Comparison of ENCODE assay signal across 8 cellular contexts in the genomic region with DNA sequence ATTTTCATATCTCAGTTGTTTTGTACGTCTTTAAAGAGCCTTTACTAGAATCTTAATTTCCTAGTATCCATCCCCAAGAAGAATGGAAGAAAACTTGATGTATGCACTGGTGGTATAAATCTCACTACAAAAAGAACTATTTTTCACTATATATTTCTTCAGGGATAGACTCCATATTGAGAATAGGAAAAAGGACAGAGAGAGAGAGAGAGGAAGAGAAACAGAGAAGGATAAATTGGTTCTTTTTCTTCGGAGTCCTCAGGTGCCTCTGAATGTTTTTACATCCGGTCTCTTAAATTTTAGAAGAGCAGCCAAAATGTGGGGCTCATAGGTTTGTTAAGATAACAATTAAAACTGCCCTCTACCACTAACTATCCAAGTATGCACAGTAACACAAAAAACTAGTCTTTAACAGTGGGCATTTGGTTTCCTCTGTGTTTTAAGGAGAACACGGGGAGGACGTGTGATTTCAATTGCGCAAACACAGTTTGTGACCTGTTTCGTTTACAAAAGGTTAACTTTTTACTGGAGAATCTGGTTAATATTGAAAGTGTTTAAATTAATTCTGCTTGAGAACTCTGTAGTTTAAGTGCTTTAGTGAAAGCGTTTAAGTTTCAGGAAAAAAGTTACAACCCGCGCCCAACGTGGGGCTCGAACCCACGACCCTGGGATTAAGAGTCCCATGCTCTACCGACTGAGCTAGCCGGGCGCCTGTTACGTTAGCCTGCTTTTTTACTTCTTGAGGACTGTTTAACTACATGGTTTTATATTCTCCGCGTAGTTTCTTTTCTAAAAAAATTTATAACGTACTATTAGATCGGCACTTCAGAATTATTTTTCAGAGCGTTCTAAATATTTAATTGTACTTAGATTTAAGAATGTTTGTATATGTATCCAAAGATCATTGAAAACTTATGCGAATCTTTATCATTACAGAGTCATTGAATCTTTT. TPM values are rescaled to one million over a fixed set of nuclear protein-coding genes. Genes with fewer than 3 reads are reported as not detected.
DNase-seq lines count a peak whose midpoint lies in the region; ATAC-seq, FAIRE-seq and TF ChIP-seq lines count a peak whose summit lies in the region.

No MANE protein-coding gene starts in this region.

- ATAC-seq in HG02610 (IDR thresholded peaks at IDR 0.05; ENCODE audit: unreplicated experiment), result peak; percentile 26

- H4K8ac ChIP-seq in H1 (ENCODE audit: extremely low read depth, insufficient read depth, low read length), result no peak overlapping the region
- H4K8ac ChIP-seq in mesenchymal stem cell (ENCODE audit: low read length), result no peak overlapping the region

- H3K27ac ChIP-seq in H1 (ENCODE audit: low read depth, low read length) (no peak overlapping the region), mesenchymal stem cell (ENCODE audit: low read length, poor library complexity, severe bottlenecking) (peak overlapping the region; percentile 50)

- H3K18ac ChIP-seq in H1 (ENCODE audit: extremely low read depth, low read length) (no peak overlapping the region; the same call in 1 of the 2 replicates), mesenchymal stem cell (ENCODE audit: low read depth in 1 of 2, low read length in 2 of 2) (no peak overlapping the region)

- no peaks in the 10 kb centered on the region for H4K20me1 ChIP-seq in H1 (replicated peaks in 1 of 2; ENCODE audit: control insufficient read depth in 1 of 2, insufficient read depth in 2 of 2, low read length in 2 of 2)

- H3K36me3 ChIP-seq in H1 (ENCODE audit: control insufficient read depth in 2 of 4, insufficient read depth in 4 of 4, low read length in 3 of 4) (no peaks in the 10 kb centered on the region), mesenchymal stem cell (ENCODE audit: control insufficient read depth in 1 of 2, insufficient read depth in 2 of 2, low read depth in 1 of 2, low read length in 2 of 2) (peaks cover 3 to 18% of the 10 kb centered on the region in 2 experiments)

- H3K4ac ChIP-seq in H1 (replicated peaks; ENCODE audit: insufficient read length, low read depth, low read length) (no peak overlapping the region), mesenchymal stem cell (ENCODE audit: low read depth in 1 of 2, low read length in 2 of 2) (no peak overlapping the region)

- H3K27me3 ChIP-seq in H1 (replicated peaks in 1 of 4; ENCODE audit: control insufficient read depth in 3 of 4, extremely low read depth in 1 of 4, insufficient read depth in 3 of 4, low read length in 3 of 4) (no peaks in the 10 kb centered on the region), mesenchymal stem cell (ENCODE audit: control insufficient read depth in 1 of 2, insufficient read depth in 1 of 2, low read length in 2 of 2) (no peaks in the 10 kb centered on the region)

- H3K4me3 ChIP-seq in H1 (ENCODE audit: extremely low read depth in 1 of 4, insufficient read depth in 2 of 4, low read depth in 3 of 4, low read length in 4 of 4) (peak overlapping the region; percentile 86 to 97 (median 94)), mesenchymal stem cell (ENCODE audit: insufficient read depth in 1 of 2, low read depth in 1 of 2, low read length in 2 of 2) (peak overlapping the region in 1 of 2 experiments; percentile 88)

- no peak for TF ChIP-seq CTCF in H1 (IDR thresholded peaks at IDR 0.05; ENCODE audit: control extremely low read depth in 1 of 3, insufficient read depth in 1 of 3, low read depth in 1 of 3, low read length in 3 of 3)

- H2BK12ac ChIP-seq in H1 (ENCODE audit: low read depth, low read length), result peak overlapping the region; percentile 99; the same call in 1 of the 2 replicates
- no peak overlapping the region for H2BK12ac ChIP-seq in mesenchymal stem cell (ENCODE audit: low read length in 2 of 2)

- H2AK5ac ChIP-seq in H1 (ENCODE audit: low read depth, low read length) (0 out of 2 replicates have a peak overlapping the region, but pooled peaks have one; percentile 54), mesenchymal stem cell (ENCODE audit: low read length, severe bottlenecking) (no peak overlapping the region)

- H2AFZ ChIP-seq in H1 (ENCODE audit: low read length) (peak overlapping the region; percentile 88), mesenchymal stem cell (ENCODE audit: low read depth, low read length) (no peak overlapping the region)

- H3K4me1 ChIP-seq in H1 (replicated peaks in 1 of 4; ENCODE audit: control insufficient read depth in 3 of 4, insufficient read depth in 4 of 4, low read length in 3 of 4) (peaks cover 0 to 6% (median under 1%) of the 10 kb centered on the region in 4 experiments; a peak in 3 of 7 replicates), mesenchymal stem cell (ENCODE audit: control insufficient read depth, insufficient read depth, low read depth, low read length) (peaks cover 2% of the 10 kb centered on the region)

- peak; percentile 93 for DNase-seq in CD1c-positive myeloid dendritic cell (ENCODE audit: extremely low spot score)
- peak; percentile 77 for DNase-seq in NCI-H69 (lab: John Stamatoyannopoulos, UW)
- peak; percentile 56 to 71 for DNase-seq in activated CD8-positive, alpha-beta memory T cell treated with anti-CD3 and anti-CD28 coated beads for 1 hour (ENCODE audit: extremely low read depth in 1 of 2, low read depth in 1 of 2)
- DNase-seq in H1 (ENCODE audit: low read depth in 1 of 2, low spot score in 2 of 2), result peak; percentile 29 to 86
- DNase-seq in mesenchymal stem cell, result peak; percentile 78
- DNase-seq in stimulated activated CD8-positive, alpha-beta memory T cell treated with anti-CD3 and anti-CD28 coated beads, Interleukin-12 subunit alpha, Interleukin-12 subunit beta, amount 100 ng/mL, for 24 hours (ENCODE audit: extremely low read depth), result peak; percentile 45
- no peak for DNase-seq in GOT3 (lab: John Stamatoyannopoulos, UW)

- TF ChIP-seq RAD21 in H1 (IDR thresholded peaks at IDR 0.05 in 1 of 2, conservative IDR thresholded peaks at IDR 0.05 in 1 of 2; ENCODE audit: low read depth in 2 of 2, low read length in 2 of 2), result no peak

- H3K23ac ChIP-seq in H1 (ENCODE audit: insufficient read length) (no peak overlapping the region), mesenchymal stem cell (ENCODE audit: low read length in 2 of 2) (no peak overlapping the region)

- FAIRE-seq in H1 (lab: Jason Lieb, UNC), result peak; percentile 48

- WGBS in H1 (ENCODE audit: extremely low coverage in 1 of 2, insufficient coverage in 1 of 2, insufficient read length in 1 of 2, insufficient replicate concordance in 2 of 2, low coverage in 1 of 2, low lambda C conversion rate in 2 of 2, missing lambda C conversion rate in 1 of 2), 2 experiments, result 20% methylated on average over 23 of the region's 23 CpGs; no CpG with 5 or more reads in 1 of the 2 experiments
- 16% methylated on average over 11 of the region's 23 CpGs for WGBS in mesenchymal stem cell

- CTCF ChIA-PET in H1 (lab: Charles Lee; ENCODE audit: partially characterized antibody), result no interaction called here

- H2BK15ac ChIP-seq in H1 (ENCODE audit: low read length) (no peak overlapping the region), mesenchymal stem cell (ENCODE audit: low read depth, poor library complexity, severe bottlenecking) (no peak overlapping the region)

- no peak overlapping the region for H4K91ac ChIP-seq in H1 (replicated peaks; ENCODE audit: insufficient read length, low read length)
- no peak overlapping the region for H4K91ac ChIP-seq in mesenchymal stem cell (ENCODE audit: low read length)

- H3K56ac ChIP-seq in H1 (replicated peaks; ENCODE audit: insufficient read length, low read depth, low read length), result no peak overlapping the region

- H2BK20ac ChIP-seq in H1 (ENCODE audit: low read length), result no peak overlapping the region

- H2BK120ac ChIP-seq in H1 (replicated peaks; ENCODE audit: low read depth, low read length), result no peak overlapping the region
- no peak overlapping the region for H2BK120ac ChIP-seq in mesenchymal stem cell (ENCODE audit: low read depth, low read length)

- H3K79me1 ChIP-seq in H1 (ENCODE audit: low read depth, low read length), result no peaks in the 10 kb centered on the region
- H3K79me1 ChIP-seq in mesenchymal stem cell (replicated peaks; ENCODE audit: low read length, poor library complexity, severe bottlenecking), result no peaks in the 10 kb centered on the region

- no peak for TF ChIP-seq EP300 in H1 (IDR thresholded peaks at IDR 0.05; ENCODE audit: borderline replicate concordance in 1 of 2, low read depth in 2 of 2, low read length in 2 of 2)

- POLR2A ChIA-PET in H1 (lab: Charles Lee; ENCODE audit: partially characterized antibody), result interaction anchor here (0.6 to 1.2 kb wide), 4 partner anchors 12 to 59 kb away, joined by 3 to 4 read pairs (median 3); a partner anchor contains a TSS

- H2BK5ac ChIP-seq in H1 (ENCODE audit: low read depth, low read length), result 0 out of 2 replicates have a peak overlapping the region, but pooled peaks have one; percentile 85
- H2BK5ac ChIP-seq in mesenchymal stem cell (ENCODE audit: low read depth, low read length, poor library complexity, severe bottlenecking), result no peak overlapping the region

- H3K14ac ChIP-seq in H1 (ENCODE audit: insufficient read length) (no peak overlapping the region), mesenchymal stem cell (ENCODE audit: low read length in 2 of 2) (no peak overlapping the region)

- no peaks in the 10 kb centered on the region for H3K9me3 ChIP-seq in H1 (ENCODE audit: insufficient read depth in 2 of 2, low read depth in 1 of 2, low read length in 1 of 2)
- no peaks in the 10 kb centered on the region for H3K9me3 ChIP-seq in mesenchymal stem cell (ENCODE audit: control insufficient read depth, low read length)

- H3K79me2 ChIP-seq in H1 (ENCODE audit: control insufficient read depth in 1 of 2, insufficient read depth in 2 of 2, low read length in 2 of 2), result no peaks in the 10 kb centered on the region

- TF ChIP-seq POLR2A in H1 (IDR thresholded peaks at IDR 0.05; ENCODE audit: control extremely low read depth in 1 of 2, low read depth in 2 of 2, low read length in 2 of 2), result no peak

- H4K5ac ChIP-seq in H1 (ENCODE audit: insufficient read length, low read depth, low read length), result no peak overlapping the region

- peak overlapping the region; percentile 71 to 91 for H3K4me2 ChIP-seq in H1 (ENCODE audit: insufficient read depth in 1 of 2, low read depth in 2 of 2, low read length in 2 of 2)
- peak overlapping the region; percentile 22 for H3K4me2 ChIP-seq in mesenchymal stem cell (ENCODE audit: low read length, poor library complexity, severe bottlenecking)

- H3K23me2 ChIP-seq in H1 (ENCODE audit: low read depth, low read length), result peaks cover 4% of the 10 kb centered on the region

- peak overlapping the region in 1 of 4 experiments; percentile 14; a peak in 3 of 7 replicates for H3K9ac ChIP-seq in H1 (replicated peaks in 1 of 4; ENCODE audit: extremely low read depth in 1 of 4, low read depth in 3 of 4, low read length in 3 of 4)
- peak overlapping the region; percentile 91 for H3K9ac ChIP-seq in mesenchymal stem cell (ENCODE audit: low read length)

RNA-seq across cellular contexts. Expression of a gene that starts 5.1 kb away (rescaled TPM):
- 283 and 285 TPM in 2 replicates for total RNA-seq in H1 (2021; fragmentation: NEBNext Ultra II Directional; extraction: Animal tissue kit (Norgen Biotek cat#: 25700))
- polyA plus RNA-seq in H1 (2011; rRNA removed), result 244 and 507 TPM in 2 replicates
- 374 TPM for polyA plus RNA-seq in H1 (2011; cell fraction: cytosol; rRNA removed)
- 105 TPM for polyA plus RNA-seq in H1 (2011; cell fraction: nucleus; rRNA removed)
- 205 to 250 TPM (median 218 TPM) in 4 replicates for polyA plus RNA-seq in H1 (2012, experiment 1 of 2)
- 137 TPM for polyA plus RNA-seq in H1 (2012, experiment 2 of 2)
- polyA plus RNA-seq in H1 (2013, experiment 1 of 2), result 460 TPM
- 474 TPM for polyA plus RNA-seq in H1 (2013, experiment 2 of 2)
- 260 and 381 TPM in 2 replicates for polyA minus RNA-seq in H1 (2011; rRNA and poly(A)+ RNA removed)
- polyA minus RNA-seq in H1 (2011; cell fraction: cytosol; rRNA and poly(A)+ RNA removed), result 64.0 TPM
- polyA minus RNA-seq in H1 (2011; cell fraction: nucleus; rRNA and poly(A)+ RNA removed), result 106 TPM
- 363 TPM for polyA plus RNA-seq in mesenchymal stem cell (2013, experiment 1 of 2)
- polyA plus RNA-seq in mesenchymal stem cell (2013, experiment 2 of 2), result 377 TPM

RNA-seq across cellular contexts. Expression of a gene that starts 39.6 kb away (rescaled TPM):
- 33.9 and 34.6 TPM in 2 replicates for total RNA-seq in H1 (2021; fragmentation: NEBNext Ultra II Directional; extraction: Animal tissue kit (Norgen Biotek cat#: 25700))
- 6.9 and 15.4 TPM in 2 replicates for polyA plus RNA-seq in H1 (2011; rRNA removed)
- polyA plus RNA-seq in H1 (2011; cell fraction: cytosol; rRNA removed), result 17.8 TPM
- polyA plus RNA-seq in H1 (2011; cell fraction: nucleus; rRNA removed), result 3.1 TPM
- polyA plus RNA-seq in H1 (2012, experiment 1 of 2), result 16.7 to 33.6 TPM (median 17.8 TPM) in 4 replicates
- polyA plus RNA-seq in H1 (2012, experiment 2 of 2), result 5.5 TPM
- polyA plus RNA-seq in H1 (2013, experiment 1 of 2), result 24.8 TPM
- 23.5 TPM for polyA plus RNA-seq in H1 (2013, experiment 2 of 2)
- 8.0 and 14.9 TPM in 2 replicates for polyA minus RNA-seq in H1 (2011; rRNA and poly(A)+ RNA removed)
- polyA minus RNA-seq in H1 (2011; cell fraction: cytosol; rRNA and poly(A)+ RNA removed), result 19.4 TPM
- 9.1 TPM for polyA minus RNA-seq in H1 (2011; cell fraction: nucleus; rRNA and poly(A)+ RNA removed)
- polyA plus RNA-seq in mesenchymal stem cell (2013, experiment 1 of 2), result 57.3 TPM
- 63.5 TPM for polyA plus RNA-seq in mesenchymal stem cell (2013, experiment 2 of 2)

RNA-seq across cellular contexts. Expression of a gene that starts 58.8 kb away (rescaled TPM):
- total RNA-seq in H1 (2021; fragmentation: NEBNext Ultra II Directional; extraction: Animal tissue kit (Norgen Biotek cat#: 25700)), result 12.6 and 14.6 TPM in 2 replicates
- 1.9 and 2.1 TPM in 2 replicates for polyA plus RNA-seq in H1 (2011; rRNA removed)
- 3.2 TPM for polyA plus RNA-seq in H1 (2011; cell fraction: cytosol; rRNA removed)
- 10.2 TPM for polyA plus RNA-seq in H1 (2011; cell fraction: nucleus; rRNA removed)
- polyA plus RNA-seq in H1 (2012, experiment 1 of 2), result 4.5 to 13.8 TPM (median 7.1 TPM) in 4 replicates
- 1.8 TPM for polyA plus RNA-seq in H1 (2012, experiment 2 of 2)
- 16.6 TPM for polyA plus RNA-seq in H1 (2013, experiment 1 of 2)
- polyA plus RNA-seq in H1 (2013, experiment 2 of 2), result 15.9 TPM
- 4.3 and 6.2 TPM in 2 replicates for polyA minus RNA-seq in H1 (2011; rRNA and poly(A)+ RNA removed)
- polyA minus RNA-seq in H1 (2011; cell fraction: cytosol; rRNA and poly(A)+ RNA removed), result 2.9 TPM
- 24.6 TPM for polyA minus RNA-seq in H1 (2011; cell fraction: nucleus; rRNA and poly(A)+ RNA removed)
- 19.1 TPM for polyA plus RNA-seq in mesenchymal stem cell (2013, experiment 1 of 2)
- 17.8 TPM for polyA plus RNA-seq in mesenchymal stem cell (2013, experiment 2 of 2)
